In the genomic region with DNA sequence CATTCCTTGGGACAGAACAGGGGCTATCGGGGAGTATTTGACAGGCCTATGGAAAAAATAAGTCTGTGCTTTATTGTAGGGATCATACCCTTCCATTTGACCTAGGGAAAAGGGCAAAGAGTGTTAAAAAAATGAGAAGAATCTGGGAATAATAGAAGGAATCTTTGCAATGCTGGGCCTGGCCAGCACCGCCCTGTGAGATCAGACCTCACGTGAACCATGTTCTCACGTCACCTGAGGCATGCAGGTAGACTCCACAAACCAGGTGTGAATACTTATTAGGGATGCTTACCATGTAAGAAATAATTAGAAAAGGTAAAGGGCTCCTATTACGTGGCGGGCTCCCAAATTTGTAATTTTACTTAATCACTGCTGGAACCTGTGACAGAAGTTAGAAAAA, we compare ENCODE assay signal across 20 cellular contexts.
DNase-seq lines count a peak whose midpoint lies in the region; ATAC-seq and TF ChIP-seq lines count a peak whose summit lies in the region.
"Had no signal": no experiment of that assay in that cellular context is flagged by ENCODE, and none has a peak within 500 bp of the region (broad histone marks: within the 10 kb centered on the region; RNA-seq: fewer than 3 reads in every experiment).

No MANE protein-coding gene starts in this region.

- H3K27me3 ChIP-seq in GM23338 (ENCODE audit: insufficient read depth): peaks cover 11% of the 10 kb centered on the region
- no peaks in the 10 kb centered on the region; the same call in 1 of the 2 replicates for H3K27me3 ChIP-seq in iPS DF 6.9 (ENCODE audit: control insufficient read depth, insufficient read depth, low read length)
- H3K27me3 ChIP-seq in neural progenitor cell: no peaks in the 10 kb centered on the region
- H3K27me3 ChIP-seq in CD4-positive, alpha-beta memory T cell (ENCODE audit: insufficient read depth, low read length): no peaks in the 10 kb centered on the region

- DNase-seq in GM23338 (ENCODE audit: low spot score): peak; percentile 66
- DNase-seq in RWPE1 (ENCODE audit: low spot score): peak; percentile 26
- DNase-seq in iPS DF 6.9 (ENCODE audit: low read depth, low spot score): peak; percentile 13
- no peak for DNase-seq in neural progenitor cell (ENCODE audit: low spot score)
- DNase-seq in CD4-positive, alpha-beta memory T cell: no peak
- DNase-seq in activated T-helper 2 cell treated with anti-CD3 and anti-CD28 coated beads, Interferon-gamma antibody, Interleukin-2, Interleukin-4, amounts not matched to agents 10 μg/mL and 5 μg/mL and 100 μg/mL, durations not matched to agents 14 hours and 24 hours and 36 hours (ENCODE audit: low spot score): no peak
- DNase-seq in GM13977 (ENCODE audit: low spot score): no peak
- DNase-seq in GM20000 (ENCODE audit: low spot score): no peak
- DNase-seq: C1 segment of cervical spinal cord, COR-L47, DMS53, MM.1S, NCI-H2029, NCI-H2171, NCI-H446, SHP77 treated with DMSO at 0.1 percent for 48 hours had no signal

- H3K4me1 ChIP-seq in GM23338 (ENCODE audit: insufficient read depth) (peaks cover 11% of the 10 kb centered on the region), iPS DF 6.9 (ENCODE audit: control insufficient read depth, insufficient read depth, low read length) (no peaks in the 10 kb centered on the region; the same call in 1 of the 2 replicates), neural progenitor cell (peaks cover 16% of the 10 kb centered on the region)
- H3K4me1 ChIP-seq in CD4-positive, alpha-beta memory T cell (ENCODE audit: insufficient read depth, low read length): no peaks in the 10 kb centered on the region

- H3K4me1 Mint-ChIP-seq in GM23338 (peaks cover 17% of the 10 kb centered on the region), neural progenitor cell (peaks cover 8% of the 10 kb centered on the region)
- H3K4me1 Mint-ChIP-seq in CD4-positive, alpha-beta memory T cell: no peaks in the 10 kb centered on the region
- no peaks in the 10 kb centered on the region for H3K4me1 Mint-ChIP-seq in activated T-helper 2 cell treated with anti-CD3 and anti-CD28 coated beads, Interferon-gamma antibody, Interleukin-2, Interleukin-4, amounts not matched to agents 10 μg/mL and 5 μg/mL and 100 μg/mL, durations not matched to agents 14 hours and 24 hours and 36 hours (ENCODE audit: low read depth)

- H3K27me3 Mint-ChIP-seq in GM23338 (ENCODE audit: insufficient read depth, low read depth, poor library complexity) (peaks cover 11% of the 10 kb centered on the region), neural progenitor cell (ENCODE audit: insufficient read depth, low read depth) (peaks cover 3% of the 10 kb centered on the region)
- H3K27me3 Mint-ChIP-seq in CD4-positive, alpha-beta memory T cell: peaks cover 3 to 6% of the 10 kb centered on the region in 2 donors
- no peaks in the 10 kb centered on the region for H3K27me3 Mint-ChIP-seq in activated T-helper 2 cell treated with anti-CD3 and anti-CD28 coated beads, Interferon-gamma antibody, Interleukin-2, Interleukin-4, amounts not matched to agents 10 μg/mL and 5 μg/mL and 100 μg/mL, durations not matched to agents 14 hours and 24 hours and 36 hours (ENCODE audit: low read depth)

- H4K20me1 ChIP-seq in GM23338 (replicated peaks; ENCODE audit: insufficient read depth): no peaks in the 10 kb centered on the region
- no peaks in the 10 kb centered on the region for H4K20me1 ChIP-seq in neural progenitor cell (ENCODE audit: low read depth)

- H3K4me3 ChIP-seq in GM23338: peak overlapping the region; percentile 6; the same call in 1 of the 2 replicates
- no peak overlapping the region for H3K4me3 ChIP-seq in iPS DF 6.9 (ENCODE audit: low read length)
- no peak overlapping the region for H3K4me3 ChIP-seq in neural progenitor cell
- no peak overlapping the region for H3K4me3 ChIP-seq in CD4-positive, alpha-beta memory T cell (ENCODE audit: low read length in 2 of 2)

- H3K9me3 ChIP-seq in iPS DF 6.9 (ENCODE audit: control insufficient read depth, insufficient read depth, low read length): no peaks in the 10 kb centered on the region
- no peaks in the 10 kb centered on the region for H3K9me3 ChIP-seq in neural progenitor cell (ENCODE audit: low read depth)
- H3K9me3 ChIP-seq in CD4-positive, alpha-beta memory T cell (ENCODE audit: control insufficient read depth in 1 of 2, low read length in 2 of 2): no peaks in the 10 kb centered on the region

- H3K36me3 Mint-ChIP-seq in GM23338 (ENCODE audit: low read depth): no peaks in the 10 kb centered on the region
- no peaks in the 10 kb centered on the region for H3K36me3 Mint-ChIP-seq in neural progenitor cell
- no peaks in the 10 kb centered on the region for H3K36me3 Mint-ChIP-seq in CD4-positive, alpha-beta memory T cell
- H3K36me3 Mint-ChIP-seq in activated T-helper 2 cell treated with anti-CD3 and anti-CD28 coated beads, Interferon-gamma antibody, Interleukin-2, Interleukin-4, amounts not matched to agents 10 μg/mL and 5 μg/mL and 100 μg/mL, durations not matched to agents 14 hours and 24 hours and 36 hours (ENCODE audit: low read depth): no peaks in the 10 kb centered on the region

- H3K9me3 Mint-ChIP-seq in GM23338: peaks cover 2% of the 10 kb centered on the region; the same call in 1 of the 3 replicates
- H3K9me3 Mint-ChIP-seq in neural progenitor cell: no peaks in the 10 kb centered on the region
- H3K9me3 Mint-ChIP-seq in CD4-positive, alpha-beta memory T cell: peaks cover 0 to 1% (median 0%) of the 10 kb centered on the region in 8 donors
- H3K9me3 Mint-ChIP-seq in activated T-helper 2 cell treated with anti-CD3 and anti-CD28 coated beads, Interferon-gamma antibody, Interleukin-2, Interleukin-4, amounts not matched to agents 10 μg/mL and 5 μg/mL and 100 μg/mL, durations not matched to agents 14 hours and 24 hours and 36 hours: no peaks in the 10 kb centered on the region

- H3K4me3 Mint-ChIP-seq in GM23338 (no peak overlapping the region), neural progenitor cell (no peak overlapping the region)
- H3K4me3 Mint-ChIP-seq in CD4-positive, alpha-beta memory T cell: no peak overlapping the region
- H3K4me3 Mint-ChIP-seq in activated T-helper 2 cell treated with anti-CD3 and anti-CD28 coated beads, Interferon-gamma antibody, Interleukin-2, Interleukin-4, amounts not matched to agents 10 μg/mL and 5 μg/mL and 100 μg/mL, durations not matched to agents 14 hours and 24 hours and 36 hours (ENCODE audit: low read depth): no peak overlapping the region

- TF ChIP-seq CTCF in GM23338 (conservative IDR thresholded peaks at IDR 0.05; ENCODE audit: low read depth in 2 of 2): no peak
- no peak for TF ChIP-seq CTCF in RWPE1 (conservative IDR thresholded peaks at IDR 0.05; ENCODE audit: low read depth)
- TF ChIP-seq CTCF in neural progenitor cell (IDR thresholded peaks at IDR 0.05): no peak
- TF ChIP-seq CTCF in GM13977 (IDR thresholded peaks at IDR 0.05; ENCODE audit: extremely low read depth, insufficient read depth, missing control alignments): no peak
- no peak for TF ChIP-seq CTCF in GM20000 (IDR thresholded peaks at IDR 0.05; ENCODE audit: extremely low read depth, missing control alignments)

- no peak overlapping the region for H3K9ac ChIP-seq in neural progenitor cell
- H3K9ac ChIP-seq: KMS-11 had no signal

- CTCF ChIA-PET in RWPE1 (lab: Yijun Ruan, JAX): no interaction called here
- CTCF ChIA-PET in CD4-positive, alpha-beta memory T cell (lab: Charles Lee; ENCODE audit: partially characterized antibody): no interaction called here

- no peaks in the 10 kb centered on the region for H3K79me2 ChIP-seq in GM23338 (replicated peaks; ENCODE audit: insufficient read depth)
- no peaks in the 10 kb centered on the region for H3K79me2 ChIP-seq in neural progenitor cell (ENCODE audit: low read depth)

- POLR2A ChIA-PET in RWPE1 (lab: Yijun Ruan, JAX; ENCODE audit: low non-redundant PET): no interaction called here
- POLR2A ChIA-PET in CD4-positive, alpha-beta memory T cell (lab: Charles Lee; ENCODE audit: partially characterized antibody): no interaction called here

- H3K27ac Mint-ChIP-seq in GM23338: no peak overlapping the region
- no peak overlapping the region for H3K27ac Mint-ChIP-seq in neural progenitor cell
- H3K27ac Mint-ChIP-seq in CD4-positive, alpha-beta memory T cell: no peak overlapping the region
- H3K27ac Mint-ChIP-seq in activated T-helper 2 cell treated with anti-CD3 and anti-CD28 coated beads, Interferon-gamma antibody, Interleukin-2, Interleukin-4, amounts not matched to agents 10 μg/mL and 5 μg/mL and 100 μg/mL, durations not matched to agents 14 hours and 24 hours and 36 hours: no peak overlapping the region

- intact Hi-C loops in CD4-positive, alpha-beta memory T cell (cut with micrococcal nuclease): loop anchor here (10.0 kb wide), 1 partner anchor 373 kb away; no protein-coding TSS in a partner anchor
- intact Hi-C loops in activated T-helper 2 cell treated with anti-CD3 and anti-CD28 coated beads, Interferon-gamma antibody, Interleukin-2, Interleukin-4, amounts not matched to agents 10 μg/mL and 5 μg/mL and 100 μg/mL, durations not matched to agents 14 hours and 24 hours and 36 hours (cut with micrococcal nuclease): no loop called here

- WGBS in iPS DF 6.9 (ENCODE audit: insufficient coverage, insufficient read length): no CpG with 5 or more reads among the region's 6 CpGs

- peak overlapping the region; percentile 52 for H3K4me2 ChIP-seq in GM23338
- peak overlapping the region; percentile 67 for H3K4me2 ChIP-seq in neural progenitor cell
- H3K4me2 ChIP-seq: KMS-11 had no signal

- peak; percentile 66 for ATAC-seq in GM23338
- ATAC-seq: HCT116, SK-N-SH treated with all-trans-retinoic acid at 6 μM for 48 hours had no signal

- 0 out of 2 replicates have a peak, but pooled peaks cover 6% of the 10 kb centered on the region for H3K9me2 ChIP-seq in GM23338 (ENCODE audit: insufficient read depth)

- no peaks in the 10 kb centered on the region for H3K36me3 ChIP-seq in GM23338 (ENCODE audit: insufficient read depth)
- no peaks in the 10 kb centered on the region for H3K36me3 ChIP-seq in iPS DF 6.9 (ENCODE audit: control insufficient read depth, insufficient read depth, low read length)
- no peaks in the 10 kb centered on the region for H3K36me3 ChIP-seq in neural progenitor cell
- H3K36me3 ChIP-seq in CD4-positive, alpha-beta memory T cell (ENCODE audit: insufficient read depth, low read length): no peaks in the 10 kb centered on the region

- H3F3A ChIP-seq in GM23338 (replicated peaks; ENCODE audit: low read depth) (no peaks in the 10 kb centered on the region), neural progenitor cell (ENCODE audit: low read depth) (peaks cover 18% of the 10 kb centered on the region)

- in situ Hi-C loops in GM13977 (cut with MboI; ENCODE audit: low pct_unique_long_range_greater_than_20kb, low sequenced_read_pairs, unreplicated experiment): no loop called here

- H2AFZ ChIP-seq in GM23338 (no peak overlapping the region), neural progenitor cell (replicated peaks) (no peak overlapping the region)

- H3K27ac ChIP-seq in GM23338 (ENCODE audit: low read depth) (no peak overlapping the region), RWPE1 (no peak overlapping the region), iPS DF 6.9 (ENCODE audit: low read length) (no peak overlapping the region), neural progenitor cell (no peak overlapping the region)
- H3K27ac ChIP-seq in CD4-positive, alpha-beta memory T cell (ENCODE audit: low read depth, low read length): no peak overlapping the region
- H3K27ac ChIP-seq: HL-60, KMS-11 had no signal

TF ChIP-seq in GM23338, 12 proteins besides CTCF, POLR2A, EP300 and RAD21 (continues in another document):
- TF ChIP-seq NANOG (IDR thresholded peaks at IDR 0.05; ENCODE audit: borderline replicate concordance): no peak
- no peak for TF ChIP-seq JUNB (IDR thresholded peaks at IDR 0.05; ENCODE audit: unreplicated experiment)

Comparison
In these comparisons a context has a peak if more than half of its experiments do, and no peak if none do; other contexts are left out.
1. DNase-seq: peak in GM23338 (single experiment), RWPE1 (single experiment) and iPS DF 6.9 (single experiment); none in neural progenitor cell (single experiment), CD4-positive, alpha-beta memory T cell (0 of 5), activated T-helper 2 cell treated with anti-CD3 and anti-CD28 coated beads, Interferon-gamma antibody, Interleukin-2, Interleukin-4, amounts not matched to agents 10 μg/mL and 5 μg/mL and 100 μg/mL, durations not matched to agents 14 hours and 24 hours and 36 hours (single experiment), GM13977 (single experiment) and GM20000 (single experiment).